In the genomic region with DNA sequence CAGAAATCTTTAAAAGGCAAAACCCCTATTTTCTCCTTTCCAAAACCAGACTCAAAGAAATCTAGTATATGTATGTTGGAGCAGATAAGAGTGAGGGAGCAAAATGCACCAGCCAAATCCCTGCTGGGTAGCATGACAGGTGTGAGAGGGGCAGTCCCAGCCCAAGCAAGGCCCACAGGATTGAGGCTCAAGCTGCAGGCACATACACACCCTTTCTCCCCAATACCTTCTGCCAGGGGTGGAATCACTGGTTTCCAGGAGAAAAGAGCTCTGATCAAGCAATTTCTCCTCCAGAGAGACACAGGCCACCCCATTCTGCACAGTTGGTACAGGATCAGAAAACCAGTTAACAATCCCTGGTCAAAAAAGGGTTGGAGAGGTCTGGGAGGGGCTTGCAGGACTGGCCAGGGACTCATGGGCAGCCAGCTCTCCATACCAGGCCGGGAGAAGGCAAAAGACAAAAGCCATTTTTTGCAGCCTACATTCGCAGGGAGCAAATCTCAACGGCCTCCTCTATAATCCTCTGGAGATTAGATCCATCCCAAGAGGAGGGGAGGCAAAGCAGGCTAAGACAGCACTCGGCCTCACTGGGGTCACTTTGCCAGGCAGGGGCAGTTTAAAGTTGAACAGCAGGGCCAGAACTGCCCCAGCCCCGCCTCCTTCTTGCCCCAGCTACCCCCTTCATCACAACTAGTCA, we compare ENCODE assay signal across 8 cellular contexts. TPM values are rescaled to one million over a fixed set of nuclear protein-coding genes. Genes with fewer than 3 reads are reported as not detected.
DNase-seq lines count a peak whose midpoint lies in the region; ATAC-seq, FAIRE-seq and TF ChIP-seq lines count a peak whose summit lies in the region.

No MANE protein-coding gene starts in this region.

- POLR2A ChIA-PET in K562 (lab: Yijun Ruan, JAX) = interaction anchor here (0.5 to 6.4 kb wide), 19 partner anchors 8 to 523 kb away, joined by 3 to 40 read pairs (median 4); partner anchors contain the start of genes RHEBL1, TUBA1B and TUBA1C

- H2AK5ac ChIP-seq in mesendoderm (ENCODE audit: low read length) = no peak overlapping the region

- H3K4me2 ChIP-seq in K562 (ENCODE audit: insufficient read depth, low read length) (peak overlapping the region; percentile 94), mesendoderm (ENCODE audit: low read length) (peak overlapping the region; percentile 97)

- TF ChIP-seq POLR2A in K562 (conservative IDR thresholded peaks at IDR 0.05) (no peak), vagina (IDR thresholded peaks at IDR 0.05) (no peak)

- peaks cover 14% of the 10 kb centered on the region for H3K36me3 ChIP-seq in left ventricle myocardium inferior
- H3K36me3 ChIP-seq in K562 (ENCODE audit: control insufficient read depth, insufficient read depth, low read length) = peaks cover 35% of the 10 kb centered on the region
- peaks cover 6% of the 10 kb centered on the region for H3K36me3 ChIP-seq in mesendoderm (ENCODE audit: control insufficient read depth, insufficient read depth, low read length)
- peaks cover 0 to 13% of the 10 kb centered on the region in 2 donors for H3K36me3 ChIP-seq in vagina

- H3K56ac ChIP-seq in mesendoderm (ENCODE audit: low read length) = peak overlapping the region; percentile 91

- peaks cover 23% of the 10 kb centered on the region for H3K79me1 ChIP-seq in mesendoderm (ENCODE audit: low read length)

- peaks cover 51% of the 10 kb centered on the region for H4K20me1 ChIP-seq in K562 (replicated peaks; ENCODE audit: control insufficient read depth, insufficient read depth, low read length)

- H3K79me2 ChIP-seq in K562 (ENCODE audit: control insufficient read depth, insufficient read depth, low read length) (peaks cover 82% of the 10 kb centered on the region), mesendoderm (ENCODE audit: control insufficient read depth, insufficient read depth, low read length) (peaks cover 65% of the 10 kb centered on the region)

- no peak overlapping the region for H2BK5ac ChIP-seq in mesendoderm (ENCODE audit: low read length)

- 5% methylated on average over 5 of the region's 5 CpGs for WGBS in K562 (ENCODE audit: insufficient coverage, low coverage, missing lambda C conversion rate)
- WGBS in mesendoderm (ENCODE audit: extremely low coverage, insufficient coverage, low lambda C conversion rate) = no CpG with 5 or more reads among the region's 5 CpGs

- H3K27me3 ChIP-seq in left ventricle myocardium inferior (ENCODE audit: low read depth) (no peaks in the 10 kb centered on the region), K562 (ENCODE audit: control insufficient read depth in 2 of 2, insufficient read depth in 2 of 2, low read length in 2 of 2) (no peaks in the 10 kb centered on the region), mesendoderm (ENCODE audit: insufficient read depth, low read length, poor library complexity) (no peaks in the 10 kb centered on the region), vagina (no peaks in the 10 kb centered on the region)

- no peak overlapping the region for H3K23ac ChIP-seq in mesendoderm (ENCODE audit: low read length)

- H3K9ac ChIP-seq in K562 (ENCODE audit: insufficient read depth in 1 of 2, low read depth in 2 of 2, low read length in 2 of 2) (peak overlapping the region; percentile 96 to 98), mesendoderm (ENCODE audit: low read length) (peak overlapping the region; percentile 97)

- CTCF ChIA-PET in K562 (lab: Yijun Ruan, JAX; ENCODE audit: low intra/inter-chr PET ratio) = no interaction called here

- H2BK120ac ChIP-seq in mesendoderm (ENCODE audit: low read depth, low read length) = no peak overlapping the region

- BruUV-seq in K562 (replicated peaks; lab: Mats Ljungman, UMichigan) = no TSS peak

- H3K4me3 ChIP-seq in left ventricle myocardium inferior = peak overlapping the region; percentile 99
- H3K4me3 ChIP-seq in K562 = peak overlapping the region; percentile 94
- H3K4me3 ChIP-seq in mesendoderm (ENCODE audit: low read length) = peak overlapping the region; percentile 55
- peak overlapping the region; percentile 96 to 98 for H3K4me3 ChIP-seq in vagina

- H3K18ac ChIP-seq in mesendoderm (ENCODE audit: low read length) = no peak overlapping the region

- no peaks in the 10 kb centered on the region for H3K9me3 ChIP-seq in left ventricle myocardium inferior (replicated peaks)
- H3K9me3 ChIP-seq in K562 (replicated peaks; ENCODE audit: control insufficient read depth, insufficient read depth, low read depth, low read length) = no peaks in the 10 kb centered on the region
- H3K9me3 ChIP-seq in vagina = no peaks in the 10 kb centered on the region

- in situ Hi-C loops in K562 (cut with MboI) = no loop called here

- no peak for FAIRE-seq in K562 (lab: Jason Lieb, UNC)

- H4K5ac ChIP-seq in mesendoderm (ENCODE audit: low read length) = no peak overlapping the region

- TF ChIP-seq EP300 in K562 (IDR thresholded peaks at IDR 0.05; ENCODE audit: low read length) = no peak

- H3K27ac ChIP-seq in left ventricle myocardium inferior (replicated peaks) (peak overlapping the region; percentile 100), K562 (ENCODE audit: extremely low read depth, low read depth, low read length) (peak overlapping the region; percentile 98; the same call in 2 of the 3 replicates), mesendoderm (ENCODE audit: low read depth, low read length) (no peak overlapping the region), vagina (peak overlapping the region; percentile 96)

- H3K4me1 ChIP-seq in left ventricle myocardium inferior = peaks cover 74% of the 10 kb centered on the region
- H3K4me1 ChIP-seq in K562 (replicated peaks in 1 of 2; ENCODE audit: control insufficient read depth in 2 of 2, insufficient read depth in 2 of 2, low read length in 2 of 2) = peaks cover 13 to 24% of the 10 kb centered on the region in 2 experiments; a peak in 4 of 5 replicates
- peaks cover 10% of the 10 kb centered on the region for H3K4me1 ChIP-seq in mesendoderm (ENCODE audit: control insufficient read depth, low read depth, low read length)
- H3K4me1 ChIP-seq in vagina = peaks cover 60% of the 10 kb centered on the region

- H2BK15ac ChIP-seq in mesendoderm (replicated peaks; ENCODE audit: low read depth) = no peak overlapping the region

- no peak for TF ChIP-seq RAD21 in K562 (CRISPR knock-in tag; conservative IDR thresholded peaks at IDR 0.05 in 1 of 2, IDR thresholded peaks at IDR 0.05 in 1 of 2)

- no peak overlapping the region for H3K4ac ChIP-seq in mesendoderm (ENCODE audit: low read depth, low read length)

- DNase-seq in left ventricle myocardium inferior = no peak
- no peak for DNase-seq in Right ventricle myocardium inferior (ENCODE audit: missing footprints)
- peak in 1 of 4 experiments; percentile 11 for DNase-seq in K562 (ENCODE audit: extremely low read depth in 1 of 4, low spot score in 3 of 4)
- DNase-seq in mesendoderm = no peak
- no peak for DNase-seq in vagina (ENCODE audit: extremely low spot score in 2 of 2)
- DNase-seq in NCI-H748 (lab: John Stamatoyannopoulos, UW; ENCODE audit: unreplicated experiment) = no peak
- DNase-seq in NCI-H446 treated with DMSO at 0.1 percent for 48 hours (lab: John Stamatoyannopoulos, UW) = no peak

- ATAC-seq in Right ventricle myocardium inferior (no peak), K562 (no peak), GM21390 (IDR thresholded peaks at IDR 0.05; ENCODE audit: unreplicated experiment) (no peak)

- H2AFZ ChIP-seq in K562 (ENCODE audit: low read depth, low read length) = no peak overlapping the region

- peaks cover 4% of the 10 kb centered on the region for H3K9me1 ChIP-seq in K562 (ENCODE audit: control insufficient read depth, insufficient read depth, low read length)

- intact Hi-C loops in left ventricle myocardium inferior (cut with micrococcal nuclease) = no loop called here
- intact Hi-C loops in Right ventricle myocardium inferior (cut with DNase I) = no loop called here
- intact Hi-C loops in K562 (cut with micrococcal nuclease) = no loop called here
- intact Hi-C loops in vagina (cut with DNase I) = no loop called here

- TF ChIP-seq CTCF in left ventricle myocardium inferior (IDR thresholded peaks at IDR 0.05; ENCODE audit: borderline replicate concordance) = no peak
- no peak for TF ChIP-seq CTCF in K562 (IDR thresholded peaks at IDR 0.05 in 2 of 3, conservative IDR thresholded peaks at IDR 0.05 in 1 of 3; ENCODE audit: insufficient read depth in 2 of 3, low read depth in 1 of 3, low read length in 3 of 3)
- no peak for TF ChIP-seq CTCF in vagina (IDR thresholded peaks at IDR 0.05)

- no peak overlapping the region for H4K8ac ChIP-seq in mesendoderm (ENCODE audit: low read depth, low read length)

RNA-seq across cellular contexts. Expression of gene KMT2D, which starts 2.1 kb away (rescaled TPM):
- total RNA-seq in left ventricle myocardium inferior (38.5 TPM), Right ventricle myocardium inferior (33.5 TPM), K562 (2014; rRNA removed) (17.5 and 23.5 TPM in 2 replicates), K562 (2014; rRNA removed; fragmentation: Illumina TruSeq; extraction: Trizol) (10.5 and 10.6 TPM in 2 replicates), K562 (2015; rRNA removed; fragmentation: Illumina TruSeq; extraction: Trizol) (13.7 and 20.1 TPM in 2 replicates), K562 (2021) (89.5 and 93.7 TPM in 2 replicates), vagina (38.8 TPM)
- 218 and 331 TPM in 2 replicates for total RNA-seq in K562 (2011; cell fraction: chromatin; rRNA removed; ENCODE audit: low replicate concordance)
- 143 and 150 TPM in 2 replicates for total RNA-seq in K562 (2011; cell fraction: nucleolus; rRNA removed)
- total RNA-seq in K562 (2011; cell fraction: nucleoplasm; rRNA removed) = 136 and 138 TPM in 2 replicates
- polyA plus RNA-seq in K562 (2011; rRNA removed) (9.9 and 15.2 TPM in 2 replicates), K562 (2014; fragmentation: Illumina TruSeq; extraction: Trizol) (53.8 and 73.7 TPM in 2 replicates), K562 (2014; fragmentation: Nextera tagmentation; extraction: Ambion mirVana) (1 to 10 TPM in 1 of 2 experiments, under 1 TPM in 1; 0.22 to 1.4 TPM), K562 (2014; rRNA removed) (33.3 and 42.1 TPM in 2 replicates)
- polyA plus RNA-seq in K562 (2011; cell fraction: cytosol; rRNA removed) = 9.3 and 9.7 TPM in 2 replicates
- 68.2 and 72.0 TPM in 2 replicates for polyA plus RNA-seq in K562 (2011; cell fraction: nucleus; rRNA removed)
- polyA plus RNA-seq in K562 (2012) = 37.5 and 39.4 TPM in 2 replicates
- 18.1 and 20.1 TPM in 2 replicates for polyA minus RNA-seq in K562 (2011; rRNA and poly(A)+ RNA removed)
- 58.5 and 91.1 TPM in 2 replicates for polyA minus RNA-seq in K562 (2011; cell fraction: cytosol; rRNA and poly(A)+ RNA removed)
- 19.0 and 36.2 TPM in 2 replicates for polyA minus RNA-seq in K562 (2011; cell fraction: nucleus; rRNA and poly(A)+ RNA removed)
- polyA plus RNA-seq in mesendoderm (2013, experiment 1 of 2) = 20.5 TPM
- polyA plus RNA-seq in mesendoderm (2013, experiment 2 of 2) = 19.3 TPM

RNA-seq across cellular contexts. Expression of gene RHEBL1, which starts 11.3 kb away (rescaled TPM):
- total RNA-seq in left ventricle myocardium inferior (not detected), Right ventricle myocardium inferior (0.41 TPM), K562 (2014; rRNA removed) (6.8 and 7.2 TPM in 2 replicates), K562 (2014; rRNA removed; fragmentation: Illumina TruSeq; extraction: Trizol) (8.2 and 8.5 TPM in 2 replicates), K562 (2015; rRNA removed; fragmentation: Illumina TruSeq; extraction: Trizol) (4.0 and 4.3 TPM in 2 replicates), K562 (2021) (7.7 and 8.8 TPM in 2 replicates), vagina (1.7 TPM)
- 4.6 and 10.2 TPM in 2 replicates for total RNA-seq in K562 (2011; cell fraction: chromatin; rRNA removed; ENCODE audit: low replicate concordance)
- total RNA-seq in K562 (2011; cell fraction: nucleolus; rRNA removed) = 9.2 and 10.9 TPM in 2 replicates
- 6.1 and 7.3 TPM in 2 replicates for total RNA-seq in K562 (2011; cell fraction: nucleoplasm; rRNA removed)
- polyA plus RNA-seq in K562 (2011; rRNA removed) (8.1 and 10.4 TPM in 2 replicates), K562 (2014; fragmentation: Illumina TruSeq; extraction: Trizol) (7.0 and 9.7 TPM in 2 replicates), K562 (2014; fragmentation: Nextera tagmentation; extraction: Ambion mirVana) (10 to 100 TPM; 27.4 to 36.1 TPM), K562 (2014; rRNA removed) (10.0 and 14.4 TPM in 2 replicates)
- polyA plus RNA-seq in K562 (2011; cell fraction: cytosol; rRNA removed) = 9.1 and 11.5 TPM in 2 replicates
- 13.8 and 23.9 TPM in 2 replicates for polyA plus RNA-seq in K562 (2011; cell fraction: nucleus; rRNA removed)
- polyA plus RNA-seq in K562 (2012) = 5.5 and 12.1 TPM in 2 replicates
- polyA minus RNA-seq in K562 (2011; rRNA and poly(A)+ RNA removed) = 5.4 and 5.5 TPM in 2 replicates
- 3.2 and 3.9 TPM in 2 replicates for polyA minus RNA-seq in K562 (2011; cell fraction: cytosol; rRNA and poly(A)+ RNA removed)
- 2.3 and 4.0 TPM in 2 replicates for polyA minus RNA-seq in K562 (2011; cell fraction: nucleus; rRNA and poly(A)+ RNA removed)
- polyA plus RNA-seq in mesendoderm (2013, experiment 1 of 2) = 3.2 TPM
- 3.1 TPM for polyA plus RNA-seq in mesendoderm (2013, experiment 2 of 2)

RNA-seq across cellular contexts. Expression of gene DHH, which starts 36.1 kb away (rescaled TPM):
- 0.41 TPM for total RNA-seq in left ventricle myocardium inferior
- 0.87 TPM for total RNA-seq in Right ventricle myocardium inferior
- total RNA-seq in K562 (2011; cell fraction: chromatin; rRNA removed; ENCODE audit: low replicate concordance) = 2.7 and 5.1 TPM in 2 replicates
- total RNA-seq in K562 (2011; cell fraction: nucleolus; rRNA removed) = 2.7 and 3.2 TPM in 2 replicates
- 2.7 and 3.6 TPM in 2 replicates for total RNA-seq in K562 (2011; cell fraction: nucleoplasm; rRNA removed)
- 1.7 and 2.6 TPM in 2 replicates for total RNA-seq in K562 (2014; rRNA removed)
- 0.40 and 0.45 TPM in 2 replicates for total RNA-seq in K562 (2014; rRNA removed; fragmentation: Illumina TruSeq; extraction: Trizol)
- 1.1 and 1.2 TPM in 2 replicates for total RNA-seq in K562 (2015; rRNA removed; fragmentation: Illumina TruSeq; extraction: Trizol)
- 2.2 and 2.3 TPM in 2 replicates for total RNA-seq in K562 (2021)
- 0.29 and 2.4 TPM in 2 replicates for polyA plus RNA-seq in K562 (2011; rRNA removed)
- polyA plus RNA-seq in K562 (2011; cell fraction: cytosol; rRNA removed) = 1.1 and 2.6 TPM in 2 replicates
- 1.0 and 4.5 TPM in 2 replicates for polyA plus RNA-seq in K562 (2011; cell fraction: nucleus; rRNA removed)
- 1.8 and 1.9 TPM in 2 replicates for polyA plus RNA-seq in K562 (2012)
- polyA plus RNA-seq in K562 (2014; fragmentation: Illumina TruSeq; extraction: Trizol) = 0.54 and 0.60 TPM in 2 replicates
- under 1 TPM; 0.07 to 0.11 TPM for polyA plus RNA-seq in K562 (2014; fragmentation: Nextera tagmentation; extraction: Ambion mirVana)
- 1.8 and 2.4 TPM in 2 replicates for polyA plus RNA-seq in K562 (2014; rRNA removed)
- 0.53 and 1.9 TPM in 2 replicates for polyA minus RNA-seq in K562 (2011; rRNA and poly(A)+ RNA removed)
- 0.86 and 4.6 TPM in 2 replicates for polyA minus RNA-seq in K562 (2011; cell fraction: cytosol; rRNA and poly(A)+ RNA removed)
- 1.1 and 6.0 TPM in 2 replicates for polyA minus RNA-seq in K562 (2011; cell fraction: nucleus; rRNA and poly(A)+ RNA removed)
- 0.01 TPM for polyA plus RNA-seq in mesendoderm (2013, experiment 1 of 2)
- polyA plus RNA-seq in mesendoderm (2013, experiment 2 of 2) = 0.03 TPM
- total RNA-seq in vagina = 1.5 TPM

RNA-seq across cellular contexts. Expression of gene PRKAG1, which starts 39.9 kb away (rescaled TPM):
- 104 TPM for total RNA-seq in left ventricle myocardium inferior
- total RNA-seq in Right ventricle myocardium inferior = 93.8 TPM
- total RNA-seq in K562 (2011; cell fraction: chromatin; rRNA removed; ENCODE audit: low replicate concordance) = 48.6 and 71.2 TPM in 2 replicates
- total RNA-seq in K562 (2011; cell fraction: nucleolus; rRNA removed) = 26.7 and 27.0 TPM in 2 replicates
- 42.8 and 56.8 TPM in 2 replicates for total RNA-seq in K562 (2011; cell fraction: nucleoplasm; rRNA removed)
- 51.1 and 51.6 TPM in 2 replicates for total RNA-seq in K562 (2014; rRNA removed)
- total RNA-seq in K562 (2014; rRNA removed; fragmentation: Illumina TruSeq; extraction: Trizol) = 79.1 and 86.8 TPM in 2 replicates
- 74.0 and 75.0 TPM in 2 replicates for total RNA-seq in K562 (2015; rRNA removed; fragmentation: Illumina TruSeq; extraction: Trizol)
- 49.3 and 51.9 TPM in 2 replicates for total RNA-seq in K562 (2021)
- 109 TPM in 2 replicates for polyA plus RNA-seq in K562 (2011; rRNA removed)
- polyA plus RNA-seq in K562 (2011; cell fraction: cytosol; rRNA removed) = 85.7 and 115 TPM in 2 replicates
- polyA plus RNA-seq in K562 (2011; cell fraction: nucleus; rRNA removed) = 31.1 and 53.9 TPM in 2 replicates
- 53.3 and 68.9 TPM in 2 replicates for polyA plus RNA-seq in K562 (2012)
- 95.8 and 108 TPM in 2 replicates for polyA plus RNA-seq in K562 (2014; fragmentation: Illumina TruSeq; extraction: Trizol)
- 100 to 1,000 TPM in 1 of 2 experiments, 10 to 100 TPM in 1; 82.7 to 126 TPM for polyA plus RNA-seq in K562 (2014; fragmentation: Nextera tagmentation; extraction: Ambion mirVana)
- polyA plus RNA-seq in K562 (2014; rRNA removed) = 59.7 and 64.5 TPM in 2 replicates
- 57.9 and 64.9 TPM in 2 replicates for polyA minus RNA-seq in K562 (2011; rRNA and poly(A)+ RNA removed)
- polyA minus RNA-seq in K562 (2011; cell fraction: cytosol; rRNA and poly(A)+ RNA removed) = 22.4 and 27.7 TPM in 2 replicates
- 9.0 and 14.2 TPM in 2 replicates for polyA minus RNA-seq in K562 (2011; cell fraction: nucleus; rRNA and poly(A)+ RNA removed)
- 25.8 TPM for polyA plus RNA-seq in mesendoderm (2013, experiment 1 of 2)
- 25.6 TPM for polyA plus RNA-seq in mesendoderm (2013, experiment 2 of 2)
- 67.0 TPM for total RNA-seq in vagina

RNA-seq across cellular contexts. Expression of gene LMBR1L, which starts 52.1 kb away (rescaled TPM):
- total RNA-seq in left ventricle myocardium inferior (27.5 TPM), Right ventricle myocardium inferior (26.3 TPM), K562 (2014; rRNA removed) (31.6 and 32.1 TPM in 2 replicates), K562 (2014; rRNA removed; fragmentation: Illumina TruSeq; extraction: Trizol) (25.7 and 26.3 TPM in 2 replicates), K562 (2015; rRNA removed; fragmentation: Illumina TruSeq; extraction: Trizol) (26.9 and 27.8 TPM in 2 replicates), K562 (2021) (49.5 and 52.8 TPM in 2 replicates), vagina (53.3 TPM)
- total RNA-seq in K562 (2011; cell fraction: chromatin; rRNA removed; ENCODE audit: low replicate concordance) = 216 and 486 TPM in 2 replicates
- 269 and 303 TPM in 2 replicates for total RNA-seq in K562 (2011; cell fraction: nucleolus; rRNA removed)
- total RNA-seq in K562 (2011; cell fraction: nucleoplasm; rRNA removed) = 288 and 295 TPM in 2 replicates
- polyA plus RNA-seq in K562 (2011; rRNA removed) (57.0 and 99.6 TPM in 2 replicates), K562 (2014; fragmentation: Illumina TruSeq; extraction: Trizol) (45.4 and 54.3 TPM in 2 replicates), K562 (2014; fragmentation: Nextera tagmentation; extraction: Ambion mirVana) (1 to 10 TPM; 2.5 to 5.3 TPM), K562 (2014; rRNA removed) (31.1 and 40.4 TPM in 2 replicates)
- 46.3 and 55.0 TPM in 2 replicates for polyA plus RNA-seq in K562 (2011; cell fraction: cytosol; rRNA removed)
- 401 and 500 TPM in 2 replicates for polyA plus RNA-seq in K562 (2011; cell fraction: nucleus; rRNA removed)
- polyA plus RNA-seq in K562 (2012) = 40.7 and 72.9 TPM in 2 replicates
- polyA minus RNA-seq in K562 (2011; rRNA and poly(A)+ RNA removed) = 53.8 and 60.1 TPM in 2 replicates
- 26.1 and 27.5 TPM in 2 replicates for polyA minus RNA-seq in K562 (2011; cell fraction: cytosol; rRNA and poly(A)+ RNA removed)
- 89.8 and 168 TPM in 2 replicates for polyA minus RNA-seq in K562 (2011; cell fraction: nucleus; rRNA and poly(A)+ RNA removed)
- 11.1 TPM for polyA plus RNA-seq in mesendoderm (2013, experiment 1 of 2)
- polyA plus RNA-seq in mesendoderm (2013, experiment 2 of 2) = 12.6 TPM
